Comparison of ENCODE assay signal across 10 cellular contexts in genomic region chr14:60655898-60656754, GRCh38. TPM values are rescaled to one million over a fixed set of nuclear protein-coding genes. Genes with fewer than 3 reads are reported as not detected.
DNase-seq lines count a peak whose midpoint lies in the region; ATAC-seq, FAIRE-seq and TF ChIP-seq lines count a peak whose summit lies in the region.
"Had no signal": no experiment of that assay in that cellular context is flagged by ENCODE, and none has a peak within 500 bp of the region (broad histone marks: within the 10 kb centered on the region; RNA-seq: fewer than 3 reads in every experiment).

No MANE protein-coding gene starts in this region.

- H3K27me3 Mint-ChIP-seq in effector memory CD8-positive, alpha-beta T cell: peaks cover 85 to 96% of the 10 kb centered on the region in 2 donors
- H3K27me3 Mint-ChIP-seq in progenitor cell of endocrine pancreas: peaks cover 89% of the 10 kb centered on the region

- H3K9me3 Mint-ChIP-seq in effector memory CD8-positive, alpha-beta T cell: no peaks in the 10 kb centered on the region
- H3K9me3 Mint-ChIP-seq in progenitor cell of endocrine pancreas (ENCODE audit: low read depth): no peaks in the 10 kb centered on the region

- DNase-seq in GM19239 (ENCODE audit: insufficient read length, low spot score) (no peak), NCI-H2107 (lab: John Stamatoyannopoulos, UW) (peak; percentile 94), progenitor cell of endocrine pancreas (ENCODE audit: low spot score, unreplicated experiment) (no peak), occipital lobe (lab: John Stamatoyannopoulos, UW) (no peak), NCI-H1417 treated with DMSO at 0.1 percent for 48 hours (lab: John Stamatoyannopoulos, UW) (no peak)
- no peak for DNase-seq in effector memory CD8-positive, alpha-beta T cell
- DNase-seq in stimulated activated CD4-positive, alpha-beta T cell treated with anti-CD3 and anti-CD28 coated beads, Interleukin-4, amount 100 ng/mL, for 24 hours: no peak
- DNase-seq: NCI-H446 treated with DMSO at 0.1 percent for 48 hours had no signal

- FAIRE-seq in GM19239 (lab: Jason Lieb, UNC): peak; percentile 31

- no peak overlapping the region for H3K27ac Mint-ChIP-seq in effector memory CD8-positive, alpha-beta T cell
- H3K27ac Mint-ChIP-seq in progenitor cell of endocrine pancreas: peak overlapping the region; percentile 63

- no peak for ATAC-seq in effector memory CD8-positive, alpha-beta T cell (replicated peaks)
- ATAC-seq in HG03460 (IDR thresholded peaks at IDR 0.05; ENCODE audit: unreplicated experiment): no peak

- peaks cover 33 to 40% of the 10 kb centered on the region in 2 donors for H3K4me1 Mint-ChIP-seq in effector memory CD8-positive, alpha-beta T cell (ENCODE audit: low read depth in 2 of 2)
- peaks cover 30% of the 10 kb centered on the region for H3K4me1 Mint-ChIP-seq in progenitor cell of endocrine pancreas (ENCODE audit: low read depth)

- H3K4me3 Mint-ChIP-seq in effector memory CD8-positive, alpha-beta T cell: peak overlapping the region; percentile 80 to 85
- H3K4me3 Mint-ChIP-seq in progenitor cell of endocrine pancreas (ENCODE audit: low read depth): peak overlapping the region; percentile 87

- H3K36me3 Mint-ChIP-seq in effector memory CD8-positive, alpha-beta T cell (ENCODE audit: insufficient read depth): no peaks in the 10 kb centered on the region
- no peaks in the 10 kb centered on the region for H3K36me3 Mint-ChIP-seq in progenitor cell of endocrine pancreas (ENCODE audit: insufficient read depth)

- TF ChIP-seq CTCF in progenitor cell of endocrine pancreas (IDR thresholded peaks at IDR 0.05; ENCODE audit: unreplicated experiment): no peak

RNA-seq across cellular contexts. Expression of gene SIX1, which starts 6.8 kb away (rescaled TPM):
- total RNA-seq in progenitor cell of endocrine pancreas: 0.79 and 1.0 TPM in 2 replicates
- total RNA-seq in occipital lobe: 0.47 TPM
- total RNA-seq: left colon had no signal
